ENCODE assay signal across 21 cellular contexts in genomic region chr2:3432693-3433338, GRCh38. TPM values are rescaled to one million over a fixed set of nuclear protein-coding genes. Genes with fewer than 3 reads are reported as not detected.
DNase-seq lines count a peak whose midpoint lies in the region; ATAC-seq and TF ChIP-seq lines count a peak whose summit lies in the region.
"Had no signal": no experiment of that assay in that cellular context is flagged by ENCODE, and none has a peak within 500 bp of the region (broad histone marks: within the 10 kb centered on the region; RNA-seq: fewer than 3 reads in every experiment).

No MANE protein-coding gene starts in this region.

- H3K9me3 ChIP-seq in WERI-Rb-1 (ENCODE audit: severe bottlenecking) (no peaks in the 10 kb centered on the region), SK-N-SH (no peaks in the 10 kb centered on the region)
- H3K9me3 ChIP-seq: breast epithelium, testis had no signal

- H3K9me3 Mint-ChIP-seq in GM23338: no peaks in the 10 kb centered on the region
- H3K9me3 Mint-ChIP-seq: activated T-cell treated with anti-CD3 and anti-CD28 coated beads, Interleukin-2, amount 50 U/mL, for 4 hours; CD14-positive monocyte; naive B cell; stimulated activated memory B cell treated with anti-CD40 and anti-IgM and Interleukin-4, amounts not matched to agents 10 μg/mL and 1 μg/mL and 100 μg/mL, for 72 hours had no signal

- no peaks in the 10 kb centered on the region for H3K79me2 ChIP-seq in GM23338 (replicated peaks; ENCODE audit: insufficient read depth)
- no peaks in the 10 kb centered on the region for H3K79me2 ChIP-seq in SK-N-SH (ENCODE audit: insufficient read depth)

- WGBS in SK-N-SH (ENCODE audit: low lambda C conversion rate): 90% methylated on average over 10 of the region's 10 CpGs

- H3K4me2 ChIP-seq in GM23338 (no peak overlapping the region), SK-N-SH (no peak overlapping the region)

- TF ChIP-seq RAD21 in SK-N-SH (IDR thresholded peaks at IDR 0.05; ENCODE audit: low read length): no peak

- H4K20me1 ChIP-seq in GM23338 (replicated peaks; ENCODE audit: insufficient read depth): no peaks in the 10 kb centered on the region; the same call in 1 of the 2 replicates
- H4K20me1 ChIP-seq in SK-N-SH (ENCODE audit: insufficient read depth): no peaks in the 10 kb centered on the region

- no peak overlapping the region for H2AFZ ChIP-seq in GM23338
- H2AFZ ChIP-seq in SK-N-SH (ENCODE audit: low read depth): no peak overlapping the region

- H3K9me2 ChIP-seq in GM23338 (ENCODE audit: insufficient read depth) (no peaks in the 10 kb centered on the region), SK-N-SH (no peaks in the 10 kb centered on the region)

- no peak overlapping the region for H3K4me3 Mint-ChIP-seq in GM23338
- H3K4me3 Mint-ChIP-seq: activated T-cell treated with anti-CD3 and anti-CD28 coated beads, Interleukin-2, amount 50 U/mL, for 4 hours; CD14-positive monocyte; naive B cell; stimulated activated memory B cell treated with anti-CD40 and anti-IgM and Interleukin-4, amounts not matched to agents 10 μg/mL and 1 μg/mL and 100 μg/mL, for 72 hours had no signal

- no peaks in the 10 kb centered on the region for H3K27me3 Mint-ChIP-seq in GM23338 (ENCODE audit: insufficient read depth, low read depth, poor library complexity)
- H3K27me3 Mint-ChIP-seq: naive B cell; stimulated activated memory B cell treated with anti-CD40 and anti-IgM and Interleukin-4, amounts not matched to agents 10 μg/mL and 1 μg/mL and 100 μg/mL, for 72 hours had no signal

- no peak overlapping the region for H3K4me3 ChIP-seq in GM23338
- no peak overlapping the region for H3K4me3 ChIP-seq in WERI-Rb-1 (ENCODE audit: low read depth, low read length)
- H3K4me3 ChIP-seq in SK-N-SH (ENCODE audit: low read depth in 2 of 2, low read length in 1 of 2): no peak overlapping the region
- H3K4me3 ChIP-seq: breast epithelium, testis had no signal

- CTCF ChIA-PET in SK-N-SH (lab: Yijun Ruan, JAX): interaction anchor here (1.1 to 5.0 kb wide), 9 partner anchors 9 to 1578 kb away, joined by 3 to 57 read pairs (median 6); no protein-coding TSS in a partner anchor

- no peak overlapping the region for H3K27ac Mint-ChIP-seq in GM23338
- H3K27ac Mint-ChIP-seq: stimulated activated memory B cell treated with anti-CD40 and anti-IgM and Interleukin-4, amounts not matched to agents 10 μg/mL and 1 μg/mL and 100 μg/mL, for 72 hours had no signal

- no peak for TF ChIP-seq CTCF in GM23338 (conservative IDR thresholded peaks at IDR 0.05; ENCODE audit: low read depth in 2 of 2)
- TF ChIP-seq CTCF in WERI-Rb-1 (IDR thresholded peaks at IDR 0.05; ENCODE audit: low read depth, low read length): no peak
- TF ChIP-seq CTCF in SK-N-SH (IDR thresholded peaks at IDR 0.05): no peak

- no peaks in the 10 kb centered on the region; the same call in 1 of the 2 replicates for H3K36me3 ChIP-seq in GM23338 (ENCODE audit: insufficient read depth)
- peaks cover 2% of the 10 kb centered on the region for H3K36me3 ChIP-seq in WERI-Rb-1
- H3K36me3 ChIP-seq in SK-N-SH (replicated peaks in 1 of 2; ENCODE audit: control insufficient read depth in 1 of 2, insufficient read depth in 2 of 2, low read length in 1 of 2): peaks cover 46 to 81% of the 10 kb centered on the region in 2 experiments

- peaks cover 15% of the 10 kb centered on the region for H3K4me1 Mint-ChIP-seq in GM23338
- H3K4me1 Mint-ChIP-seq: stimulated activated memory B cell treated with anti-CD40 and anti-IgM and Interleukin-4, amounts not matched to agents 10 μg/mL and 1 μg/mL and 100 μg/mL, for 72 hours had no signal

- ATAC-seq in GM23338 (peak; percentile 37; the same call in 2 of the 3 replicates), left ventricle myocardium superior (peak; percentile 74), HG03565 (IDR thresholded peaks at IDR 0.05; ENCODE audit: unreplicated experiment) (no peak)
- ATAC-seq: activated T-cell treated with anti-CD3 and anti-CD28 coated beads, Interleukin-2, amount 50 U/mL, for 4 hours; SK-N-SH treated with all-trans-retinoic acid at 6 μM for 48 hours; stimulated activated memory B cell treated with anti-CD40 and anti-IgM and Interleukin-4, amounts not matched to agents 10 μg/mL and 1 μg/mL and 100 μg/mL, for 72 hours had no signal

- intact Hi-C loops in left ventricle myocardium superior (cut with micrococcal nuclease): no loop called here

- H3K36me3 Mint-ChIP-seq in GM23338 (ENCODE audit: low read depth): peaks cover 7% of the 10 kb centered on the region; the same call in 2 of the 3 replicates

- no peak overlapping the region for H3K9ac ChIP-seq in SK-N-SH

- H3K4me1 ChIP-seq in GM23338 (ENCODE audit: insufficient read depth) (no peaks in the 10 kb centered on the region), SK-N-SH (ENCODE audit: control insufficient read depth in 1 of 2, insufficient read depth in 2 of 2, low read depth in 1 of 2, low read length in 1 of 2) (peaks cover 5 to 28% of the 10 kb centered on the region in 2 experiments; a peak in 2 of 4 replicates)
- H3K4me1 ChIP-seq: breast epithelium, testis had no signal

- H3K27me3 ChIP-seq in GM23338 (ENCODE audit: insufficient read depth) (no peaks in the 10 kb centered on the region), WERI-Rb-1 (ENCODE audit: insufficient read depth, low read depth, severe bottlenecking) (no peaks in the 10 kb centered on the region), SK-N-SH (ENCODE audit: insufficient read depth) (no peaks in the 10 kb centered on the region)
- H3K27me3 ChIP-seq: breast epithelium, testis had no signal

- POLR2A ChIA-PET in SK-N-SH (lab: Yijun Ruan, JAX): interaction anchor here (1.2 kb wide), 1 partner anchor 9 kb away, joined by 3 read pairs; no protein-coding TSS in a partner anchor

- 0 out of 2 replicates have a peak overlapping the region, but pooled peaks have one; percentile 26 for H3K27ac ChIP-seq in GM23338 (ENCODE audit: low read depth)
- peak overlapping the region; percentile 44 for H3K27ac ChIP-seq in WERI-Rb-1
- peak overlapping the region in 1 of 2 experiments; percentile 58; a peak in 2 of 4 replicates for H3K27ac ChIP-seq in SK-N-SH (ENCODE audit: low read depth in 2 of 2, low read length in 1 of 2)
- H3K27ac ChIP-seq: breast epithelium, testis had no signal

- no peak for DNase-seq in GM23338 (ENCODE audit: low spot score)
- DNase-seq in WERI-Rb-1: peak; percentile 54
- no peak for DNase-seq in left ventricle myocardium superior
- DNase-seq in pons (ENCODE audit: low spot score): peak; percentile 20
- no peak for DNase-seq in GM19238 (ENCODE audit: insufficient read length, low spot score)
- DNase-seq in NCI-H2029 treated with DMSO at 0.1 percent for 48 hours (lab: John Stamatoyannopoulos, UW): no peak
- no peak for DNase-seq in SK-N-SH
- DNase-seq: activated CD4-positive, alpha-beta T cell treated with anti-CD3 and anti-CD28 coated beads for 48 hours; activated T-cell treated with anti-CD3 and anti-CD28 coated beads, Interleukin-2, amount 50 U/mL, for 4 hours; amniotic stem cell; cortex of kidney; naive B cell; NCI-H1436; retina; stimulated activated CD4-positive, alpha-beta T cell treated with anti-CD3 and anti-CD28 coated beads, Interleukin-2, amount 100 ng/mL, for 48 hours; testis had no signal

- TF ChIP-seq EP300 in SK-N-SH (IDR thresholded peaks at IDR 0.05; ENCODE audit: borderline replicate concordance in 1 of 2, low read depth in 1 of 2, low read length in 1 of 2): no peak

- H3F3A ChIP-seq in GM23338 (replicated peaks; ENCODE audit: low read depth): no peaks in the 10 kb centered on the region
- peaks cover 6% of the 10 kb centered on the region for H3F3A ChIP-seq in SK-N-SH (replicated peaks; ENCODE audit: insufficient read depth)

TF ChIP-seq in SK-N-SH, 30 proteins besides CTCF, POLR2A, EP300 and RAD21:
- TF ChIP-seq FOSL2 (IDR thresholded peaks at IDR 0.05; ENCODE audit: borderline replicate concordance, low read depth): no peak
- TF ChIP-seq ZBTB33 (IDR thresholded peaks at IDR 0.05; ENCODE audit: borderline replicate concordance, low read depth): no peak
- TF ChIP-seq CHD2 (IDR thresholded peaks at IDR 0.05; ENCODE audit: low read length, partially characterized antibody): no peak
- no peak for TF ChIP-seq FOXJ3 (CRISPR knock-in tag; IDR thresholded peaks at IDR 0.05)

RNA-seq across cellular contexts. Expression of gene TRAPPC12, which starts 53.3 kb away (rescaled TPM):
- total RNA-seq in GM23338 (2014; rRNA removed; shearing (Covaris generic)): 50.8 and 57.7 TPM in 2 replicates
- polyA plus RNA-seq in GM23338 (2016; fragmentation: Nextera tagmentation; extraction: Ambion mirVana) (48.9 and 54.9 TPM in 2 replicates), SK-N-SH (2012; rRNA removed) (59.5 and 83.3 TPM in 2 replicates)
- 105 TPM for total RNA-seq in left ventricle myocardium superior
- 39.2 and 48.1 TPM in 2 replicates for polyA plus RNA-seq in SK-N-SH (2012; cell fraction: cytosol; rRNA removed)
- 174 and 253 TPM in 2 replicates for polyA plus RNA-seq in SK-N-SH (2012; cell fraction: nucleus; rRNA removed)

RNA-seq across cellular contexts. Expression of gene EIPR1, which starts 55.2 kb away (rescaled TPM):
- total RNA-seq in GM23338 (2014; rRNA removed; shearing (Covaris generic)): 40.5 and 46.3 TPM in 2 replicates
- polyA plus RNA-seq in GM23338 (2016; fragmentation: Nextera tagmentation; extraction: Ambion mirVana) (17.0 and 17.4 TPM in 2 replicates), SK-N-SH (2012; rRNA removed) (85.9 and 103 TPM in 2 replicates)
- total RNA-seq in left ventricle myocardium superior: 9.6 TPM
- 62.4 and 82.1 TPM in 2 replicates for polyA plus RNA-seq in SK-N-SH (2012; cell fraction: cytosol; rRNA removed)
- 63.8 and 73.1 TPM in 2 replicates for polyA plus RNA-seq in SK-N-SH (2012; cell fraction: nucleus; rRNA removed)

Comparison
In these comparisons a context has a peak if more than half of its experiments do, and no peak if none do; other contexts are left out.
1. DNase-seq: peak in WERI-Rb-1 (single experiment) and pons (single experiment); none in GM23338 (single experiment), left ventricle myocardium superior (single experiment), GM19238 (single experiment), NCI-H2029 treated with DMSO at 0.1 percent for 48 hours (single experiment) and SK-N-SH (single experiment).